Comparison of ENCODE assay signal across 1 cellular context in the genomic region with DNA sequence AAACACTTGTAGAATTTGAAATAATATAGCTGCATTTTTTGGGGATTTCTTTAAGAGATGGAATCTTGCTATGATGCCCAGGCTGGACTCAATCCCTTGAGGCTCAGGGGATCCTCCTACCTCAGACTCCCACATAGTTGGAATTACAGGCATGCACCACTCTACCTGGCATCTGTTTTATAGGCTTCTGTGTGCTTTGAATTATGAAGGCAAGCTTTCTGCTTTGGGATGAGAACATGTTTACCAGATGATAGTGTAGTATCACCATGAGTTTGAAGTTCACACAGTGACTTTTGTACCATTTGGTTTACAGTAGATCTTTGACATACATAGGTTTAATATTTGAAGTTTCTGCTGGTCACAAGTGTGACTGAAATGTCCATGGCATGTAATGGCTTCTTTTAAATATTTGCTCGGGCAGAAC.
TF ChIP-seq lines count a peak whose summit lies in the region.

No MANE protein-coding gene starts in this region.

TF ChIP-seq in HepG2, 621 proteins besides CTCF, POLR2A, EP300 and RAD21 (continues in another document):
- TF ChIP-seq ZMYM4 (CRISPR knock-in tag; IDR thresholded peaks at IDR 0.05) (no peak), ZNF3 (CRISPR knock-in tag; IDR thresholded peaks at IDR 0.05) (no peak), ZNF460 (CRISPR knock-in tag; IDR thresholded peaks at IDR 0.05; ENCODE audit: borderline replicate concordance) (no peak), STAT6 (CRISPR knock-in tag; IDR thresholded peaks at IDR 0.05; ENCODE audit: borderline replicate concordance) (no peak), ZSCAN21 (CRISPR knock-in tag; IDR thresholded peaks at IDR 0.05; ENCODE audit: borderline replicate concordance) (no peak), ZNF773 (CRISPR knock-in tag; IDR thresholded peaks at IDR 0.05; ENCODE audit: borderline replicate concordance) (no peak), ZNF800 (CRISPR knock-in tag; IDR thresholded peaks at IDR 0.05) (no peak), SMARCE1 (IDR thresholded peaks at IDR 0.05; ENCODE audit: borderline replicate concordance) (no peak), RCOR2 (CRISPR knock-in tag; IDR thresholded peaks at IDR 0.05) (peak; percentile 78), RARA (CRISPR knock-in tag; IDR thresholded peaks at IDR 0.05) (peak; percentile 55), JARID2 (CRISPR knock-in tag; IDR thresholded peaks at IDR 0.05; ENCODE audit: insufficient replicate concordance) (no peak), ZNF816 (CRISPR knock-in tag; IDR thresholded peaks at IDR 0.05; ENCODE audit: borderline replicate concordance) (no peak; the same call in 1 of the 2 replicates), MTERF4 (CRISPR knock-in tag; IDR thresholded peaks at IDR 0.05) (no peak), ARID2 (CRISPR knock-in tag; IDR thresholded peaks at IDR 0.05; ENCODE audit: borderline replicate concordance) (no peak), ZNF44 (CRISPR knock-in tag; IDR thresholded peaks at IDR 0.05) (no peak), PRDM15 (CRISPR knock-in tag; IDR thresholded peaks at IDR 0.05) (no peak), NFATC3 (CRISPR knock-in tag; IDR thresholded peaks at IDR 0.05) (no peak), ZNF251 (CRISPR knock-in tag; IDR thresholded peaks at IDR 0.05) (no peak), RXRA (CRISPR knock-in tag; IDR thresholded peaks at IDR 0.05) (no peak), MYNN (CRISPR knock-in tag; IDR thresholded peaks at IDR 0.05; ENCODE audit: low read depth) (no peak), ZNF790 (CRISPR knock-in tag; IDR thresholded peaks at IDR 0.05; ENCODE audit: borderline replicate concordance) (no peak), TFE3 (CRISPR knock-in tag; IDR thresholded peaks at IDR 0.05) (peak; percentile 67), PLRG1 (conservative IDR thresholded peaks at IDR 0.05) (no peak), SKI (IDR thresholded peaks at IDR 0.05; ENCODE audit: partially characterized antibody) (no peak), KLF11 (CRISPR knock-in tag; IDR thresholded peaks at IDR 0.05) (no peak), ZNF205 (CRISPR knock-in tag; IDR thresholded peaks at IDR 0.05) (peak; percentile 43; the same call in 1 of the 2 replicates), GATA4 (IDR thresholded peaks at IDR 0.05; ENCODE audit: borderline replicate concordance, low read depth) (no peak), ZKSCAN5 (CRISPR knock-in tag; IDR thresholded peaks at IDR 0.05) (no peak), HCFC1 (IDR thresholded peaks at IDR 0.05; ENCODE audit: low read depth, low read length) (no peak), TBX3 (IDR thresholded peaks at IDR 0.05; ENCODE audit: borderline replicate concordance) (no peak), ZKSCAN1 (IDR thresholded peaks at IDR 0.05; ENCODE audit: low read length) (no peak), ZNF17 (CRISPR knock-in tag; IDR thresholded peaks at IDR 0.05) (no peak), ZNF678 (CRISPR knock-in tag; IDR thresholded peaks at IDR 0.05) (no peak)
- TF ChIP-seq, protein P1, sequence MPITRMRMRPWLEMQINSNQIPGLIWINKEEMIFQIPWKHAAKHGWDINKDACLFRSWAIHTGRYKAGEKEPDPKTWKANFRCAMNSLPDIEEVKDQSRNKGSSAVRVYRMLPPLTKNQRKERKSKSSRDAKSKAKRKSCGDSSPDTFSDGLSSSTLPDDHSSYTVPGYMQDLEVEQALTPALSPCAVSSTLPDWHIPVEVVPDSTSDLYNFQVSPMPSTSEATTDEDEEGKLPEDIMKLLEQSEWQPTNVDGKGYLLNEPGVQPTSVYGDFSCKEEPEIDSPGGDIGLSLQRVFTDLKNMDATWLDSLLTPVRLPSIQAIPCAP (CRISPR knock-in tag; IDR thresholded peaks at IDR 0.05; ENCODE audit: low read depth), result no peak
- TF ChIP-seq, protein P2, sequence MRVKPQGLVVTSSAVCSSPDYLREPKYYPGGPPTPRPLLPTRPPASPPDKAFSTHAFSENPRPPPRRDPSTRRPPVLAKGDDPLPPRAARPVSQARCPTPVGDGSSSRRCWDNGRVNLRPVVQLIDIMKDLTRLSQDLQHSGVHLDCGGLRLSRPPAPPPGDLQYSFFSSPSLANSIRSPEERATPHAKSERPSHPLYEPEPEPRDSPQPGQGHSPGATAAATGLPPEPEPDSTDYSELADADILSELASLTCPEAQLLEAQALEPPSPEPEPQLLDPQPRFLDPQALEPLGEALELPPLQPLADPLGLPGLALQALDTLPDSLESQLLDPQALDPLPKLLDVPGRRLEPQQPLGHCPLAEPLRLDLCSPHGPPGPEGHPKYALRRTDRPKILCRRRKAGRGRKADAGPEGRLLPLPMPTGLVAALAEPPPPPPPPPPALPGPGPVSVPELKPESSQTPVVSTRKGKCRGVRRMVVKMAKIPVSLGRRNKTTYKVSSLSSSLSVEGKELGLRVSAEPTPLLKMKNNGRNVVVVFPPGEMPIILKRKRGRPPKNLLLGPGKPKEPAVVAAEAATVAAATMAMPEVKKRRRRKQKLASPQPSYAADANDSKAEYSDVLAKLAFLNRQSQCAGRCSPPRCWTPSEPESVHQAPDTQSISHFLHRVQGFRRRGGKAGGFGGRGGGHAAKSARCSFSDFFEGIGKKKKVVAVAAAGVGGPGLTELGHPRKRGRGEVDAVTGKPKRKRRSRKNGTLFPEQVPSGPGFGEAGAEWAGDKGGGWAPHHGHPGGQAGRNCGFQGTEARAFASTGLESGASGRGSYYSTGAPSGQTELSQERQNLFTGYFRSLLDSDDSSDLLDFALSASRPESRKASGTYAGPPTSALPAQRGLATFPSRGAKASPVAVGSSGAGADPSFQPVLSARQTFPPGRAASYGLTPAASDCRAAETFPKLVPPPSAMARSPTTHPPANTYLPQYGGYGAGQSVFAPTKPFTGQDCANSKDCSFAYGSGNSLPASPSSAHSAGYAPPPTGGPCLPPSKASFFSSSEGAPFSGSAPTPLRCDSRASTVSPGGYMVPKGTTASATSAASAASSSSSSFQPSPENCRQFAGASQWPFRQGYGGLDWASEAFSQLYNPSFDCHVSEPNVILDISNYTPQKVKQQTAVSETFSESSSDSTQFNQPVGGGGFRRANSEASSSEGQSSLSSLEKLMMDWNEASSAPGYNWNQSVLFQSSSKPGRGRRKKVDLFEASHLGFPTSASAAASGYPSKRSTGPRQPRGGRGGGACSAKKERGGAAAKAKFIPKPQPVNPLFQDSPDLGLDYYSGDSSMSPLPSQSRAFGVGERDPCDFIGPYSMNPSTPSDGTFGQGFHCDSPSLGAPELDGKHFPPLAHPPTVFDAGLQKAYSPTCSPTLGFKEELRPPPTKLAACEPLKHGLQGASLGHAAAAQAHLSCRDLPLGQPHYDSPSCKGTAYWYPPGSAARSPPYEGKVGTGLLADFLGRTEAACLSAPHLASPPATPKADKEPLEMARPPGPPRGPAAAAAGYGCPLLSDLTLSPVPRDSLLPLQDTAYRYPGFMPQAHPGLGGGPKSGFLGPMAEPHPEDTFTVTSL (CRISPR knock-in tag; IDR thresholded peaks at IDR 0.05; ENCODE audit: borderline replicate concordance), result peak; percentile 68; the same call in 1 of the 2 replicates
- TF ChIP-seq, protein P3, sequence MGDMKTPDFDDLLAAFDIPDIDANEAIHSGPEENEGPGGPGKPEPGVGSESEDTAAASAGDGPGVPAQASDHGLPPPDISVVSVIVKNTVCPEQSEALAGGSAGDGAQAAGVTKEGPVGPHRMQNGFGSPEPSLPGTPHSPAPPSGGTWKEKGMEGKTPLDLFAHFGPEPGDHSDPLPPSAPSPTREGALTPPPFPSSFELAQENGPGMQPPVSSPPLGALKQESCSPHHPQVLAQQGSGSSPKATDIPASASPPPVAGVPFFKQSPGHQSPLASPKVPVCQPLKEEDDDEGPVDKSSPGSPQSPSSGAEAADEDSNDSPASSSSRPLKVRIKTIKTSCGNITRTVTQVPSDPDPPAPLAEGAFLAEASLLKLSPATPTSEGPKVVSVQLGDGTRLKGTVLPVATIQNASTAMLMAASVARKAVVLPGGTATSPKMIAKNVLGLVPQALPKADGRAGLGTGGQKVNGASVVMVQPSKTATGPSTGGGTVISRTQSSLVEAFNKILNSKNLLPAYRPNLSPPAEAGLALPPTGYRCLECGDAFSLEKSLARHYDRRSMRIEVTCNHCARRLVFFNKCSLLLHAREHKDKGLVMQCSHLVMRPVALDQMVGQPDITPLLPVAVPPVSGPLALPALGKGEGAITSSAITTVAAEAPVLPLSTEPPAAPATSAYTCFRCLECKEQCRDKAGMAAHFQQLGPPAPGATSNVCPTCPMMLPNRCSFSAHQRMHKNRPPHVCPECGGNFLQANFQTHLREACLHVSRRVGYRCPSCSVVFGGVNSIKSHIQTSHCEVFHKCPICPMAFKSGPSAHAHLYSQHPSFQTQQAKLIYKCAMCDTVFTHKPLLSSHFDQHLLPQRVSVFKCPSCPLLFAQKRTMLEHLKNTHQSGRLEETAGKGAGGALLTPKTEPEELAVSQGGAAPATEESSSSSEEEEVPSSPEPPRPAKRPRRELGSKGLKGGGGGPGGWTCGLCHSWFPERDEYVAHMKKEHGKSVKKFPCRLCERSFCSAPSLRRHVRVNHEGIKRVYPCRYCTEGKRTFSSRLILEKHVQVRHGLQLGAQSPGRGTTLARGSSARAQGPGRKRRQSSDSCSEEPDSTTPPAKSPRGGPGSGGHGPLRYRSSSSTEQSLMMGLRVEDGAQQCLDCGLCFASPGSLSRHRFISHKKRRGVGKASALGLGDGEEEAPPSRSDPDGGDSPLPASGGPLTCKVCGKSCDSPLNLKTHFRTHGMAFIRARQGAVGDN (CRISPR knock-in tag; IDR thresholded peaks at IDR 0.05), result no peak
